Comparison of ENCODE assay signal across 22 cellular contexts in the genomic region with DNA sequence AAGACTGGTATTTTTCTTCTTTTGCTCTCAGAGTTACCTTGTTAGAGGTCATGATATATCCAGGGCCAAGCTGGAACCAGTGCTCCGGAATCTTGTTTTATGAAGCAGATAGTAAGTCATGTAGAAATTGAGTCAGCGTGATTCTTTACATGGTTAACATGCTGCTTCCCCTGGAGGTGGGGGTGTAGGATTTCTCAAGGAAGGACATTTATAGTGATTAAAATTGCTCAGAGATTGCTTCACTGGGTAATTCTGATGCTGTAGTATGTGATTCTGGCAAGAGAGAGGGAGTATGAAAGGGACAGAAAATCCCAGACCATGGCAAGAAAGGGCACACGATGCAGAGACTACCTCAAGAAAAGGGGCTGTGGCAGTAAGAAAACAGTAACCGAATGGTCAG. TPM values are rescaled to one million over a fixed set of nuclear protein-coding genes. Genes with fewer than 3 reads are reported as not detected.
DNase-seq lines count a peak whose midpoint lies in the region; ATAC-seq and TF ChIP-seq lines count a peak whose summit lies in the region.
"Had no signal": no experiment of that assay in that cellular context is flagged by ENCODE, and none has a peak within 500 bp of the region (broad histone marks: within the 10 kb centered on the region; RNA-seq: fewer than 3 reads in every experiment).

No MANE protein-coding gene starts in this region.

- H3K4me1 ChIP-seq in GM23338 (ENCODE audit: insufficient read depth) = no peaks in the 10 kb centered on the region
- H3K4me1 ChIP-seq in psoas muscle = peaks cover 38% of the 10 kb centered on the region
- peaks cover 7 to 12% (median 7%) of the 10 kb centered on the region in 3 donors for H3K4me1 ChIP-seq in skeletal muscle tissue (ENCODE audit: control insufficient read depth in 3 of 3, insufficient read depth in 3 of 3, low read length in 3 of 3)
- H3K4me1 ChIP-seq in BE2C = no peaks in the 10 kb centered on the region
- H3K4me1 ChIP-seq: A549, Caco-2 had no signal

- H3K9me3 Mint-ChIP-seq in GM23338 = no peaks in the 10 kb centered on the region
- H3K9me3 Mint-ChIP-seq in activated CD8-positive, alpha-beta T cell treated with anti-CD3 and anti-CD28 coated beads for 36 hours = no peaks in the 10 kb centered on the region

- DNase-seq in GM23338 (ENCODE audit: low spot score) = no peak
- DNase-seq in myocyte (ENCODE audit: low read depth) = peak; percentile 53
- DNase-seq in psoas muscle = no peak
- DNase-seq in activated CD8-positive, alpha-beta T cell treated with anti-CD3 and anti-CD28 coated beads for 36 hours = no peak
- no peak for DNase-seq in BE2C
- DNase-seq in SW 1271 (lab: John Stamatoyannopoulos, UW) = no peak
- DNase-seq: 8988T; ACHN; AML-193; C1 segment of cervical spinal cord; Caco-2; CD4-positive, alpha-beta memory T cell; DMS79; EL; GDM1; H7; HCEC 1CT had no signal

- POLR2A ChIA-PET in activated CD8-positive, alpha-beta T cell treated with anti-CD3 and anti-CD28 coated beads for 36 hours (lab: Charles Lee) = no interaction called here

- H3K4me3 ChIP-seq in GM23338 = no peak overlapping the region
- peak overlapping the region; percentile 16 for H3K4me3 ChIP-seq in psoas muscle
- peak overlapping the region in 1 of 3 donors; percentile 30 for H3K4me3 ChIP-seq in skeletal muscle tissue (ENCODE audit: low read length in 3 of 3)
- H3K4me3 ChIP-seq in BE2C (ENCODE audit: low read depth, low read length) = no peak overlapping the region
- H3K4me3 ChIP-seq: A549, GM12878 had no signal

- no peaks in the 10 kb centered on the region for H3K9me3 ChIP-seq in psoas muscle
- H3K9me3 ChIP-seq in skeletal muscle tissue (ENCODE audit: control insufficient read depth in 3 of 3, low read length in 3 of 3) = no peaks in the 10 kb centered on the region
- H3K9me3 ChIP-seq in BE2C = no peaks in the 10 kb centered on the region
- H3K9me3 ChIP-seq: A549, Caco-2 had no signal

- CTCF ChIA-PET in activated CD8-positive, alpha-beta T cell treated with anti-CD3 and anti-CD28 coated beads for 36 hours (lab: Charles Lee) = no interaction called here

- no peaks in the 10 kb centered on the region for H3K36me3 Mint-ChIP-seq in GM23338 (ENCODE audit: low read depth)
- no peaks in the 10 kb centered on the region for H3K36me3 Mint-ChIP-seq in activated CD8-positive, alpha-beta T cell treated with anti-CD3 and anti-CD28 coated beads for 36 hours (ENCODE audit: low read depth)
- H3K36me3 Mint-ChIP-seq: CD4-positive, alpha-beta memory T cell had no signal

- H3K27ac ChIP-seq in GM23338 (ENCODE audit: low read depth) = no peak overlapping the region
- H3K27ac ChIP-seq in psoas muscle = peak overlapping the region; percentile 85
- H3K27ac ChIP-seq in skeletal muscle tissue (ENCODE audit: low read depth, low read length) = peak overlapping the region; percentile 92
- H3K27ac ChIP-seq: A549 had no signal

- no peaks in the 10 kb centered on the region for H3K36me3 ChIP-seq in GM23338 (ENCODE audit: insufficient read depth)
- no peaks in the 10 kb centered on the region for H3K36me3 ChIP-seq in psoas muscle (ENCODE audit: insufficient read depth in 1 of 2, low read depth in 1 of 2)
- H3K36me3 ChIP-seq in skeletal muscle tissue (ENCODE audit: control insufficient read depth in 3 of 3, insufficient read depth in 3 of 3, low read length in 3 of 3) = no peaks in the 10 kb centered on the region
- H3K36me3 ChIP-seq in BE2C = no peaks in the 10 kb centered on the region

- H3K27me3 ChIP-seq in GM23338 (ENCODE audit: insufficient read depth) (no peaks in the 10 kb centered on the region), psoas muscle (ENCODE audit: insufficient read depth in 3 of 3, low read length in 2 of 3) (no peaks in the 10 kb centered on the region), skeletal muscle tissue (ENCODE audit: control insufficient read depth in 3 of 3, insufficient read depth in 3 of 3, low read length in 3 of 3) (no peaks in the 10 kb centered on the region), BE2C (peaks cover 3% of the 10 kb centered on the region; the same call in 1 of the 2 replicates)

- no peak for TF ChIP-seq CTCF in GM23338 (conservative IDR thresholded peaks at IDR 0.05; ENCODE audit: low read depth in 2 of 2)
- TF ChIP-seq CTCF in psoas muscle (IDR thresholded peaks at IDR 0.05) = no peak
- no peak for TF ChIP-seq CTCF in activated CD8-positive, alpha-beta T cell treated with anti-CD3 and anti-CD28 coated beads for 36 hours (IDR thresholded peaks at IDR 0.05)
- no peak for TF ChIP-seq CTCF in BE2C (IDR thresholded peaks at IDR 0.05; ENCODE audit: low read depth, low read length)

- H3K4me2 ChIP-seq in GM23338 = no peak overlapping the region
- H3K4me2 ChIP-seq: A549 had no signal

- 20 to 43% (median 33%) methylated on average over 4 of the region's 4 CpGs for WGBS in psoas muscle, 3 donors

- H3K27me3 Mint-ChIP-seq in GM23338 (ENCODE audit: insufficient read depth, low read depth, poor library complexity) = no peaks in the 10 kb centered on the region
- H3K27me3 Mint-ChIP-seq in activated CD8-positive, alpha-beta T cell treated with anti-CD3 and anti-CD28 coated beads for 36 hours = no peaks in the 10 kb centered on the region

- H3K4me3 Mint-ChIP-seq in GM23338 = no peak overlapping the region
- no peak overlapping the region for H3K4me3 Mint-ChIP-seq in activated CD8-positive, alpha-beta T cell treated with anti-CD3 and anti-CD28 coated beads for 36 hours
- H3K4me3 Mint-ChIP-seq: CD4-positive, alpha-beta memory T cell had no signal

- H3K9ac ChIP-seq in skeletal muscle tissue (ENCODE audit: low read depth in 1 of 3, low read length in 3 of 3) = peak overlapping the region in 2 of 3 donors; percentile 10 to 46

- no peaks in the 10 kb centered on the region for H3F3A ChIP-seq in GM23338 (replicated peaks; ENCODE audit: low read depth)

- peak overlapping the region; percentile 15; the same call in 1 of the 2 replicates for H2AFZ ChIP-seq in GM23338

- intact Hi-C loops in psoas muscle (cut with DNase I) = no loop called here
- intact Hi-C loops in activated CD8-positive, alpha-beta T cell treated with anti-CD3 and anti-CD28 coated beads for 36 hours (cut with micrococcal nuclease) = no loop called here

- H3K79me2 ChIP-seq in GM23338 (replicated peaks; ENCODE audit: insufficient read depth) = no peaks in the 10 kb centered on the region

- no peak for ATAC-seq in GM23338
- peak; percentile 69 to 83 (median 74) for ATAC-seq in psoas muscle
- ATAC-seq in activated CD8-positive, alpha-beta T cell treated with anti-CD3 and anti-CD28 coated beads for 36 hours = no peak
- ATAC-seq: A549, GM12878 had no signal

- no peaks in the 10 kb centered on the region for H3K4me1 Mint-ChIP-seq in GM23338
- H3K4me1 Mint-ChIP-seq in activated CD8-positive, alpha-beta T cell treated with anti-CD3 and anti-CD28 coated beads for 36 hours (ENCODE audit: low read depth) = no peaks in the 10 kb centered on the region
- H3K4me1 Mint-ChIP-seq: CD4-positive, alpha-beta memory T cell had no signal

- H3K9me2 ChIP-seq in GM23338 (ENCODE audit: insufficient read depth) = no peaks in the 10 kb centered on the region

- no peak overlapping the region for H3K27ac Mint-ChIP-seq in GM23338
- no peak overlapping the region for H3K27ac Mint-ChIP-seq in activated CD8-positive, alpha-beta T cell treated with anti-CD3 and anti-CD28 coated beads for 36 hours
- H3K27ac Mint-ChIP-seq: CD4-positive, alpha-beta memory T cell had no signal

- H4K20me1 ChIP-seq in GM23338 (replicated peaks; ENCODE audit: insufficient read depth) = no peaks in the 10 kb centered on the region

TF ChIP-seq in GM23338, 12 proteins besides CTCF, POLR2A, EP300 and RAD21 (continues in another document):
- TF ChIP-seq EZH2 (IDR thresholded peaks at IDR 0.05; ENCODE audit: low read depth, unreplicated experiment) = no peak

RNA-seq across cellular contexts. Expression of gene MYL1, which starts 8.0 kb away (rescaled TPM):
- not detected in 2 replicates for total RNA-seq in GM23338 (2014; rRNA removed; shearing (Covaris generic))
- polyA plus RNA-seq in GM23338 (2016; fragmentation: Nextera tagmentation; extraction: Ambion mirVana) (not detected in 2 replicates), psoas muscle (1,000 to 10,000 TPM; 2,439 to 6,609 (median 5,589) TPM)
- total RNA-seq in myocyte (391 and 635 TPM in 2 replicates), psoas muscle (1,000 to 10,000 TPM; 2,801 to 9,971 (median 3,746) TPM), skeletal muscle tissue (6,507 TPM)
- 354 TPM for polyA plus RNA-seq in myocyte (2012)
- total RNA-seq in activated CD8-positive, alpha-beta T cell treated with anti-CD3 and anti-CD28 coated beads for 36 hours = not detected
- polyA plus RNA-seq in BE2C (2012; ENCODE audit: insufficient read depth, insufficient read length, low read depth) = not detected
- total RNA-seq: Caco-2; CD4-positive, alpha-beta memory T cell; GM12878; H1; H7 had no signal
- polyA plus RNA-seq: A549; BJ; CD4-positive, alpha-beta memory T cell; H1 had no signal

Comparison
In these comparisons a context has a peak if more than half of its experiments do, and no peak if none do; other contexts are left out.
1. ATAC-seq: peak in psoas muscle (4 of 4); none in GM23338 (single experiment) and activated CD8-positive, alpha-beta T cell treated with anti-CD3 and anti-CD28 coated beads for 36 hours (single experiment).
2. RNA of gene MYL1, which starts 8.0 kb away (total RNA-seq): 6,507 TPM in skeletal muscle tissue (single experiment), 2,801 to 9,971 TPM in psoas muscle and 391 to 635 TPM in myocyte; not detected in GM23338 and not detected in activated CD8-positive, alpha-beta T cell treated with anti-CD3 and anti-CD28 coated beads for 36 hours; every median in the first group is over 100 times any median in the second.